Comparison of ENCODE assay signal across 12 cellular contexts in genomic region chr15:41881925-41882688, GRCh38. TPM values are rescaled to one million over a fixed set of nuclear protein-coding genes. Genes with fewer than 3 reads are reported as not detected.
A peak's percentile ranks its signal among the peaks of the same experiment; 100 is the strongest.
DNase-seq lines count a peak whose midpoint lies in the region; ATAC-seq and TF ChIP-seq lines count a peak whose summit lies in the region.
"Had no signal": no experiment of that assay in that cellular context is flagged by ENCODE, and none has a peak within 500 bp of the region (broad histone marks: within the 10 kb centered on the region; RNA-seq: fewer than 3 reads in every experiment).

No MANE protein-coding gene starts in this region.

- no peak for DNase-seq in CD14-positive monocyte (ENCODE audit: low spot score)
- DNase-seq in activated CD8-positive, alpha-beta T cell treated with anti-CD3 and anti-CD28 coated beads for 36 hours = no peak
- peak; percentile 36 to 58 for DNase-seq in heart right ventricle
- no peak for DNase-seq in omental fat pad (ENCODE audit: low spot score)
- no peak for DNase-seq in aorta
- no peak for DNase-seq in anterior cingulate cortex (lab: John Stamatoyannopoulos, UW)
- DNase-seq: activated effector memory CD4-positive, alpha-beta T cell treated with anti-CD3 and anti-CD28 coated beads, Interleukin-2, amount 50 U/mL, for 16 hours; NCI-H1436; spleen; tibial artery had no signal

- ATAC-seq in activated CD8-positive, alpha-beta T cell treated with anti-CD3 and anti-CD28 coated beads for 36 hours = peak; percentile 54
- ATAC-seq in heart right ventricle (peak; percentile 24 to 76 (median 58)), omental fat pad (ENCODE audit: low FRiP score) (peak; percentile 29), GM21723 (IDR thresholded peaks at IDR 0.05; ENCODE audit: unreplicated experiment) (no peak), aorta (ENCODE audit: low FRiP score) (no peak), HG03159 (IDR thresholded peaks at IDR 0.05; ENCODE audit: unreplicated experiment) (no peak)

- H3K27me3 ChIP-seq in heart right ventricle (peaks cover 0 to 16% (median 0%) of the 10 kb centered on the region in 7 donors), aorta (ENCODE audit: control insufficient read depth in 1 of 2, insufficient read depth in 2 of 2, low read length in 1 of 2) (no peaks in the 10 kb centered on the region)

- peaks cover 6 to 13% of the 10 kb centered on the region in 2 donors for H3K36me3 Mint-ChIP-seq in CD14-positive monocyte
- H3K36me3 Mint-ChIP-seq in activated CD8-positive, alpha-beta T cell treated with anti-CD3 and anti-CD28 coated beads for 36 hours (ENCODE audit: low read depth) = no peaks in the 10 kb centered on the region

- H3K36me3 ChIP-seq in heart right ventricle (no peaks in the 10 kb centered on the region), aorta (ENCODE audit: control insufficient read depth in 1 of 2, insufficient read depth in 2 of 2, low read length in 1 of 2) (no peaks in the 10 kb centered on the region)
- H3K36me3 ChIP-seq: spleen had no signal

- CTCF ChIA-PET in activated CD8-positive, alpha-beta T cell treated with anti-CD3 and anti-CD28 coated beads for 36 hours (lab: Charles Lee) = no interaction called here

- peaks cover 10% of the 10 kb centered on the region for H3K4me1 Mint-ChIP-seq in CD14-positive monocyte
- H3K4me1 Mint-ChIP-seq in activated CD8-positive, alpha-beta T cell treated with anti-CD3 and anti-CD28 coated beads for 36 hours (ENCODE audit: low read depth) = peaks cover 4% of the 10 kb centered on the region

- H3K27ac Mint-ChIP-seq in CD14-positive monocyte = no peak overlapping the region
- no peak overlapping the region for H3K27ac Mint-ChIP-seq in activated CD8-positive, alpha-beta T cell treated with anti-CD3 and anti-CD28 coated beads for 36 hours

- H3K4me1 ChIP-seq in heart right ventricle (peaks cover 3 to 35% (median 23%) of the 10 kb centered on the region in 9 donors), aorta (ENCODE audit: control insufficient read depth in 1 of 2, insufficient read depth in 2 of 2, low read length in 2 of 2) (no peaks in the 10 kb centered on the region)

- peak overlapping the region in 7 of 10 donors; percentile 41 to 82 (median 59) for H3K27ac ChIP-seq in heart right ventricle
- no peak overlapping the region for H3K27ac ChIP-seq in aorta (ENCODE audit: low read depth in 1 of 2, low read length in 2 of 2)
- H3K27ac ChIP-seq: spleen, tibial artery had no signal

- TF ChIP-seq CTCF in CD14-positive monocyte (IDR thresholded peaks at IDR 0.05) (no peak), heart right ventricle (IDR thresholded peaks at IDR 0.05) (no peak), omental fat pad (IDR thresholded peaks at IDR 0.05) (no peak)
- TF ChIP-seq CTCF in activated CD8-positive, alpha-beta T cell treated with anti-CD3 and anti-CD28 coated beads for 36 hours (IDR thresholded peaks at IDR 0.05) = no peak

- peaks cover 0 to 5% (median 0%) of the 10 kb centered on the region in 7 donors for H3K9me3 Mint-ChIP-seq in CD14-positive monocyte
- no peaks in the 10 kb centered on the region for H3K9me3 Mint-ChIP-seq in activated CD8-positive, alpha-beta T cell treated with anti-CD3 and anti-CD28 coated beads for 36 hours

- H3K27me3 Mint-ChIP-seq in CD14-positive monocyte (ENCODE audit: low read depth in 3 of 3) = peaks cover 27 to 34% (median 29%) of the 10 kb centered on the region in 3 donors
- peaks cover 14% of the 10 kb centered on the region for H3K27me3 Mint-ChIP-seq in activated CD8-positive, alpha-beta T cell treated with anti-CD3 and anti-CD28 coated beads for 36 hours

- 9 to 14% methylated on average over 64 to 81 of the region's 81 CpGs for WGBS in heart right ventricle, 2 donors
- 18 to 22% methylated on average over 63 to 81 of the region's 81 CpGs for WGBS in aorta, 2 donors

- H3K4me3 ChIP-seq in heart right ventricle (peak overlapping the region in 9 of 10 donors; percentile 5 to 48 (median 34)), aorta (ENCODE audit: low read length in 2 of 2) (no peak overlapping the region)

- H3K9me3 ChIP-seq in heart right ventricle (no peaks in the 10 kb centered on the region), aorta (ENCODE audit: control insufficient read depth, low read length) (no peaks in the 10 kb centered on the region)
- H3K9me3 ChIP-seq: spleen, tibial artery had no signal

- intact Hi-C loops in CD14-positive monocyte (cut with micrococcal nuclease) = no loop called here
- intact Hi-C loops in activated CD8-positive, alpha-beta T cell treated with anti-CD3 and anti-CD28 coated beads for 36 hours (cut with micrococcal nuclease) = no loop called here
- intact Hi-C loops in heart right ventricle (cut with DNase I) = no loop called here
- intact Hi-C loops in aorta (cut with DNase I) = no loop called here

- H3K4me3 Mint-ChIP-seq in CD14-positive monocyte = peak overlapping the region; percentile 31 to 49
- H3K4me3 Mint-ChIP-seq in activated CD8-positive, alpha-beta T cell treated with anti-CD3 and anti-CD28 coated beads for 36 hours = no peak overlapping the region

- POLR2A ChIA-PET in activated CD8-positive, alpha-beta T cell treated with anti-CD3 and anti-CD28 coated beads for 36 hours (lab: Charles Lee) = interaction anchor here (1.0 to 2.0 kb wide), 3 partner anchors 11 to 16 kb away, joined by 3 to 5 read pairs (median 3); no protein-coding TSS in a partner anchor

RNA-seq across cellular contexts. Expression of gene SPTBN5, which starts 11.7 kb away (rescaled TPM):
- polyA plus RNA-seq in CD14-positive monocyte (not detected), heart right ventricle (1 to 10 TPM in 1 of 2 donors, under 1 TPM in 1; 0.94 to 8.7 TPM), aorta (10 to 100 TPM in 1 of 2 donors, under 1 TPM in 1; 0.63 to 10.5 TPM)
- total RNA-seq in activated CD8-positive, alpha-beta T cell treated with anti-CD3 and anti-CD28 coated beads for 36 hours = under 1 TPM; 0.11 to 0.14 TPM
- total RNA-seq in heart right ventricle (1 to 10 TPM; 1.6 to 5.9 (median 2.4) TPM), omental fat pad (1 to 10 TPM in 3 of 4 donors, under 1 TPM in 1; 0.19 to 3.8 (median 1.8) TPM), aorta (1 to 10 TPM; 1.9 to 5.5 TPM)

RNA-seq across cellular contexts. Expression of gene PLA2G4B, which starts 43.5 kb away (rescaled TPM):
- polyA plus RNA-seq in CD14-positive monocyte (1 to 10 TPM in 1 of 2 donors, under 1 TPM in 1; 0.31 to 1.6 TPM), heart right ventricle (10 to 100 TPM in 1 of 2 donors, 1 to 10 TPM in 1; 2.7 to 16.0 TPM), aorta (10 to 100 TPM; 14.3 to 51.8 TPM)
- 1 to 10 TPM; 4.2 to 4.8 TPM for total RNA-seq in activated CD8-positive, alpha-beta T cell treated with anti-CD3 and anti-CD28 coated beads for 36 hours
- total RNA-seq in heart right ventricle (1 to 10 TPM; 1.6 to 6.7 (median 3.2) TPM), omental fat pad (10 to 100 TPM in 1 of 4 donors, 1 to 10 TPM in 3; 1.1 to 13.6 (median 2.3) TPM), aorta (10 to 100 TPM in 1 of 2 donors, 1 to 10 TPM in 1; 6.7 to 11.1 TPM)

RNA-seq across cellular contexts. Expression of gene JMJD7, which starts 54.2 kb away (rescaled TPM):
- polyA plus RNA-seq in CD14-positive monocyte (10 to 100 TPM; 11.3 to 15.2 TPM), heart right ventricle (10 to 100 TPM in 1 of 2 donors, 1 to 10 TPM in 1; 8.6 to 23.0 TPM), aorta (10 to 100 TPM in 1 of 2 donors, 1 to 10 TPM in 1; 7.0 to 10.5 TPM)
- 10 to 100 TPM in 1 of 2 experiments, 1 to 10 TPM in 1; 8.2 to 13.2 TPM for total RNA-seq in activated CD8-positive, alpha-beta T cell treated with anti-CD3 and anti-CD28 coated beads for 36 hours
- total RNA-seq in heart right ventricle (10 to 100 TPM; 11.0 to 20.9 (median 12.9) TPM), omental fat pad (10 to 100 TPM in 1 of 4 donors, 1 to 10 TPM in 3; 3.8 to 11.5 (median 8.5) TPM), aorta (10 to 100 TPM in 1 of 2 donors, 1 to 10 TPM in 1; 9.6 to 12.6 TPM)

Comparison
In these comparisons a context has a peak if more than half of its experiments do, and no peak if none do; other contexts are left out.
1. DNase-seq: peak in heart right ventricle (2 of 2); none in CD14-positive monocyte (single experiment), activated CD8-positive, alpha-beta T cell treated with anti-CD3 and anti-CD28 coated beads for 36 hours (single experiment), omental fat pad (single experiment), aorta (0 of 2) and anterior cingulate cortex (0 of 58).
2. ATAC-seq: peak in activated CD8-positive, alpha-beta T cell treated with anti-CD3 and anti-CD28 coated beads for 36 hours (single experiment), heart right ventricle (8 of 8) and omental fat pad (single experiment); none in GM21723 (single experiment), aorta (single experiment) and HG03159 (single experiment).
3. H3K27ac ChIP-seq: peak in heart right ventricle (7 of 10); none in aorta (0 of 2).
4. H3K4me3 ChIP-seq: peak in heart right ventricle (9 of 10); none in aorta (0 of 2).